ENCODE assay signal across 8 cellular contexts in genomic region chr14:73724696-73725095, GRCh38. TPM values are rescaled to one million over a fixed set of nuclear protein-coding genes. Genes with fewer than 3 reads are reported as not detected.
DNase-seq lines count a peak whose midpoint lies in the region; ATAC-seq and TF ChIP-seq lines count a peak whose summit lies in the region.
"Had no signal": no experiment of that assay in that cellular context is flagged by ENCODE, and none has a peak within 500 bp of the region (broad histone marks: within the 10 kb centered on the region; RNA-seq: fewer than 3 reads in every experiment).

No MANE protein-coding gene starts in this region.

- H3K9me3 ChIP-seq in MG63 (no peaks in the 10 kb centered on the region), suprapubic skin (no peaks in the 10 kb centered on the region)
- H3K9me3 ChIP-seq: SJSA1 had no signal

- POLR2A ChIA-PET in GM10248 (lab: Yijun Ruan, JAX): no interaction called here

- TF ChIP-seq POLR2A in suprapubic skin (IDR thresholded peaks at IDR 0.05): no peak

- peak; percentile 39 for DNase-seq in MG63
- no peak for DNase-seq in memory B cell (ENCODE audit: low spot score in 2 of 2)
- no peak for DNase-seq in suprapubic skin (ENCODE audit: low spot score in 2 of 2)
- no peak for DNase-seq in cortex of kidney (lab: John Stamatoyannopoulos, UW)
- DNase-seq in GM10248 (ENCODE audit: extremely low spot score): no peak

- no peaks in the 10 kb centered on the region for H3K27me3 ChIP-seq in MG63
- no peaks in the 10 kb centered on the region for H3K27me3 ChIP-seq in suprapubic skin
- H3K27me3 ChIP-seq: SJSA1 had no signal

- 67 to 94% (median 81%) methylated on average over 2 of the region's 2 CpGs for WGBS in adipose tissue, 3 donors
- WGBS in suprapubic skin: 76% methylated on average over 2 of the region's 2 CpGs

- no peaks in the 10 kb centered on the region for H3K27me3 Mint-ChIP-seq in memory B cell

- H3K9me3 Mint-ChIP-seq in memory B cell: no peaks in the 10 kb centered on the region

- no peak overlapping the region for H3K4me3 Mint-ChIP-seq in memory B cell

- peaks cover 8% of the 10 kb centered on the region for H3K4me1 Mint-ChIP-seq in memory B cell

- TF ChIP-seq CTCF in suprapubic skin (IDR thresholded peaks at IDR 0.05) (no peak), GM10248 (IDR thresholded peaks at IDR 0.05; ENCODE audit: control extremely low read depth, extremely low read depth, low read depth, missing control alignments) (no peak)

- peak overlapping the region; percentile 67 for H3K27ac Mint-ChIP-seq in memory B cell

- H3K27ac ChIP-seq in adipose tissue (ENCODE audit: low read depth, low read length): peak overlapping the region; percentile 9
- peak overlapping the region; percentile 79 for H3K27ac ChIP-seq in suprapubic skin
- H3K27ac ChIP-seq: SJSA1 had no signal

- peaks cover 68% of the 10 kb centered on the region for H3K36me3 ChIP-seq in MG63
- H3K36me3 ChIP-seq in suprapubic skin: peaks cover 87% of the 10 kb centered on the region

- peaks cover 39% of the 10 kb centered on the region for H3K36me3 Mint-ChIP-seq in memory B cell

- no peak for TF ChIP-seq EP300 in suprapubic skin (IDR thresholded peaks at IDR 0.05)

- no peak for ATAC-seq in memory B cell (ENCODE audit: low read depth)
- ATAC-seq in activated CD4-positive, CD25-positive, alpha-beta regulatory T cell treated with anti-CD3 and anti-CD28 coated beads, Interleukin-2, amount 50 U/mL, for 24 hours: no peak

- CTCF ChIA-PET in GM10248 (lab: Yijun Ruan, JAX): interaction anchor here (9.3 kb wide), 1 partner anchor 101 kb away, joined by 135 read pairs; no protein-coding TSS in a partner anchor

- peaks cover 71% of the 10 kb centered on the region for H3K4me1 ChIP-seq in suprapubic skin

- H3K4me3 ChIP-seq in MG63 (no peak overlapping the region), suprapubic skin (no peak overlapping the region)
- H3K4me3 ChIP-seq: SJSA1 had no signal

RNA-seq across cellular contexts. Expression of gene PNMA1, which starts 10.5 kb away (rescaled TPM):
- total RNA-seq in MG63 (2014; rRNA removed; shearing (Covaris generic); ENCODE audit: low replicate concordance): 22.1 and 38.5 TPM in 2 replicates
- polyA plus RNA-seq in adipose tissue: 10 to 100 TPM in 2 of 3 donors, 1 to 10 TPM in 1; 7.6 to 41.4 (median 21.6) TPM
- total RNA-seq in suprapubic skin: 1 to 10 TPM; 5.2 to 9.8 (median 6.4) TPM
